Comparison of ENCODE assay signal across 1 cellular context in genomic region chr12:95277139-95277538, GRCh38.
TF ChIP-seq lines count a peak whose summit lies in the region.

No MANE protein-coding gene starts in this region.

TF ChIP-seq in HepG2, 621 proteins besides CTCF, POLR2A, EP300 and RAD21:
- TF ChIP-seq, protein P1, sequence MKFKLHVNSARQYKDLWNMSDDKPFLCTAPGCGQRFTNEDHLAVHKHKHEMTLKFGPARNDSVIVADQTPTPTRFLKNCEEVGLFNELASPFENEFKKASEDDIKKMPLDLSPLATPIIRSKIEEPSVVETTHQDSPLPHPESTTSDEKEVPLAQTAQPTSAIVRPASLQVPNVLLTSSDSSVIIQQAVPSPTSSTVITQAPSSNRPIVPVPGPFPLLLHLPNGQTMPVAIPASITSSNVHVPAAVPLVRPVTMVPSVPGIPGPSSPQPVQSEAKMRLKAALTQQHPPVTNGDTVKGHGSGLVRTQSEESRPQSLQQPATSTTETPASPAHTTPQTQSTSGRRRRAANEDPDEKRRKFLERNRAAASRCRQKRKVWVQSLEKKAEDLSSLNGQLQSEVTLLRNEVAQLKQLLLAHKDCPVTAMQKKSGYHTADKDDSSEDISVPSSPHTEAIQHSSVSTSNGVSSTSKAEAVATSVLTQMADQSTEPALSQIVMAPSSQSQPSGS (CRISPR knock-in tag; IDR thresholded peaks at IDR 0.05), result no peak
- TF ChIP-seq, protein P2, sequence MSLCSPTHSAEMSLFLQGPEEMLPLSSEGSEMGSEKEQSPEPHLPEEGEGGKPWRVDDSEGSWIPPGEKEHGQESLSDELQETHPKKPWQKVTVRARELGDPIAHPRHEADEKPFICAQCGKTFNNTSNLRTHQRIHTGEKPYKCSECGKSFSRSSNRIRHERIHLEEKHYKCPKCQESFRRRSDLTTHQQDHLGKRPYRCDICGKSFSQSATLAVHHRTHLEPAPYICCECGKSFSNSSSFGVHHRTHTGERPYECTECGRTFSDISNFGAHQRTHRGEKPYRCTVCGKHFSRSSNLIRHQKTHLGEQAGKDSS (CRISPR knock-in tag; IDR thresholded peaks at IDR 0.05; ENCODE audit: borderline replicate concordance, low read depth), result no peak
- TF ChIP-seq CBX1 (IDR thresholded peaks at IDR 0.05; ENCODE audit: low read depth), result no peak
- TF ChIP-seq ZNF749 (CRISPR knock-in tag; IDR thresholded peaks at IDR 0.05; ENCODE audit: borderline replicate concordance), result no peak
- TF ChIP-seq NAIF1 (CRISPR knock-in tag; IDR thresholded peaks at IDR 0.05; ENCODE audit: borderline replicate concordance), result no peak
- TF ChIP-seq ZNF7 (CRISPR knock-in tag; IDR thresholded peaks at IDR 0.05), result no peak
- no peak for TF ChIP-seq CHD4 (IDR thresholded peaks at IDR 0.05; ENCODE audit: borderline replicate concordance, low read length)
- no peak for TF ChIP-seq FOXP4 (CRISPR knock-in tag; IDR thresholded peaks at IDR 0.05)
- no peak for TF ChIP-seq FIP1L1 (IDR thresholded peaks at IDR 0.05; ENCODE audit: borderline replicate concordance, insufficient read depth, low read depth, low read length)
- TF ChIP-seq ONECUT2 (CRISPR knock-in tag; IDR thresholded peaks at IDR 0.05), result no peak
- no peak for TF ChIP-seq POGZ (CRISPR knock-in tag; IDR thresholded peaks at IDR 0.05)
- TF ChIP-seq MTERF4 (CRISPR knock-in tag; IDR thresholded peaks at IDR 0.05), result no peak
- no peak for TF ChIP-seq ZNF136 (CRISPR knock-in tag; IDR thresholded peaks at IDR 0.05; ENCODE audit: low read depth)
- no peak for TF ChIP-seq TBX2 (CRISPR knock-in tag; IDR thresholded peaks at IDR 0.05; ENCODE audit: borderline replicate concordance)
- no peak for TF ChIP-seq FOXP1 (IDR thresholded peaks at IDR 0.05)
- TF ChIP-seq FOXP1 (CRISPR knock-in tag; IDR thresholded peaks at IDR 0.05), result no peak
- no peak for TF ChIP-seq HNF4A (CRISPR knock-in tag; IDR thresholded peaks at IDR 0.05)
- TF ChIP-seq DZIP1 (CRISPR knock-in tag; IDR thresholded peaks at IDR 0.05), result no peak
- no peak for TF ChIP-seq DMTF1 (CRISPR knock-in tag; IDR thresholded peaks at IDR 0.05)
- TF ChIP-seq ZNF563 (CRISPR knock-in tag; IDR thresholded peaks at IDR 0.05), result no peak
- TF ChIP-seq ZFAT (CRISPR knock-in tag; conservative IDR thresholded peaks at IDR 0.05), result no peak
